In the genomic region with DNA sequence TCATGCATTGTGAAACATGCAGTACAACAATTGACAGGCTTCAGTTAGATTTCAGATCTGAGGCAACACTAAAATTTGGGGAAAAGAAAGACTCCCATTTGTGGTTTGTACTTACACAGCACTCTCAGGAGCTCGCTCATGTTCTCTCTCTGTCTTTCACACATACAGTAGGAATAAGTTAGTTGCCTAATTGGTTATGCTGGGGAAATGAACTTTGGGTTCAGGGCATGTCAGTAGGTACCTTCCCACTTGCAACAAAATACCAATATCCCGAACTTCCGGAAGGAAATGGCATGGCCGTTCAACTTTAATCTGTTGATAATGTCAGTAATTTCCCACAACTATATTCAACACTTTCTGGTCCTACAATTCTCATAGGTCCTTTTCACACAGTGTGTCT, we compare ENCODE assay signal across 9 cellular contexts.
"Had no signal": no experiment of that assay in that cellular context is flagged by ENCODE, and none has a peak within 500 bp of the region (broad histone marks: within the 10 kb centered on the region; RNA-seq: fewer than 3 reads in every experiment).

No MANE protein-coding gene starts in this region.

- H3K4me3 Mint-ChIP-seq: GM23338, H9 had no signal

- FAIRE-seq: H1, H54, K562 had no signal

- ATAC-seq: GM23338, K562 had no signal

- H3K27ac ChIP-seq: HL-60 had no signal

- DNase-seq: H9, HCEC 1CT, IMR-90, KG1 had no signal

- H3K4me3 ChIP-seq: GM23338, K562 had no signal

- H3K27ac Mint-ChIP-seq: GM23338, H9 had no signal

- H3K9me3 Mint-ChIP-seq: GM23338, H9 had no signal
